ENCODE assay signal across 8 cellular contexts in genomic region chr14:68911594-68912227, GRCh38.
DNase-seq lines count a peak whose midpoint lies in the region; ATAC-seq and TF ChIP-seq lines count a peak whose summit lies in the region.

No MANE protein-coding gene starts in this region.

- H3K4me1 ChIP-seq in NT2/D1 (ENCODE audit: insufficient read depth, insufficient read length), result no peaks in the 10 kb centered on the region
- no peaks in the 10 kb centered on the region for H3K4me1 ChIP-seq in mucosa of descending colon (ENCODE audit: low read depth)

- intact Hi-C loops in mucosa of descending colon (cut with DNase I, micrococcal nuclease), result loop anchor here (10.0 kb wide), 2 partner anchors 183 to 193 kb away; no protein-coding TSS in a partner anchor

- ATAC-seq in mucosa of descending colon (peak; percentile 95), GM19455 (IDR thresholded peaks at IDR 0.05; ENCODE audit: unreplicated experiment) (no peak)

- no peak overlapping the region for H3K9ac ChIP-seq in NT2/D1 (ENCODE audit: insufficient read length, low read depth)

- H3K9me3 ChIP-seq in NT2/D1 (ENCODE audit: insufficient read depth, low read length), result no peaks in the 10 kb centered on the region
- no peaks in the 10 kb centered on the region for H3K9me3 ChIP-seq in mucosa of descending colon

- H3K36me3 ChIP-seq in NT2/D1 (ENCODE audit: insufficient read depth, insufficient read length, low read length), result peaks cover 89% of the 10 kb centered on the region
- no peaks in the 10 kb centered on the region for H3K36me3 ChIP-seq in mucosa of descending colon (ENCODE audit: low read depth)

- peak; percentile 46 for DNase-seq in HS-27A (ENCODE audit: low read depth)
- peak; percentile 59 for DNase-seq in NT2/D1 (ENCODE audit: low read depth, low spot score)
- DNase-seq in activated CD8-positive, alpha-beta memory T cell treated with anti-CD3 and anti-CD28 coated beads, Interleukin-2, amount 50 U/mL, for 24 hours (ENCODE audit: extremely low read depth), result peak; percentile 49
- DNase-seq in epidermal melanocyte (ENCODE audit: insufficient read length, low spot score), result peak; percentile 96
- DNase-seq in mucosa of descending colon, result peak in 2 of 3 donors; percentile 74 to 78
- peak; percentile 90 for DNase-seq in stimulated activated CD8-positive, alpha-beta memory T cell treated with anti-CD3 and anti-CD28 coated beads, Interleukin-4, amount 100 ng/mL, for 48 hours

- H3K4me3 ChIP-seq in NT2/D1 (ENCODE audit: insufficient read length, low read depth), result no peak overlapping the region
- H3K4me3 ChIP-seq in mucosa of descending colon, result no peak overlapping the region

- no peaks in the 10 kb centered on the region for H3K27me3 ChIP-seq in NT2/D1 (ENCODE audit: insufficient read depth, insufficient read length)

- TF ChIP-seq CTCF in GM12874 (IDR thresholded peaks at IDR 0.05; ENCODE audit: insufficient read depth, low read depth, low read length) (peak; percentile 95), mucosa of descending colon (IDR thresholded peaks at IDR 0.05) (peak; percentile 93)

Comparison
In these comparisons a context has a peak if more than half of its experiments do, and no peak if none do; other contexts are left out.
1. DNase-seq: peak in every context shown above with its lines; median percentile 96 in epidermal melanocyte; 90 in stimulated activated CD8-positive, alpha-beta memory T cell treated with anti-CD3 and anti-CD28 coated beads, Interleukin-4, amount 100 ng/mL, for 48 hours; 76 in mucosa of descending colon; 59 in NT2/D1; 49 in activated CD8-positive, alpha-beta memory T cell treated with anti-CD3 and anti-CD28 coated beads, Interleukin-2, amount 50 U/mL, for 24 hours; 46 in HS-27A.